ENCODE assay signal across 8 cellular contexts in genomic region chr19:47697863-47698609, GRCh38. TPM values are rescaled to one million over a fixed set of nuclear protein-coding genes. Genes with fewer than 3 reads are reported as not detected.
DNase-seq lines count a peak whose midpoint lies in the region; ATAC-seq, FAIRE-seq and TF ChIP-seq lines count a peak whose summit lies in the region.

No MANE protein-coding gene starts in this region.

- H3K27ac ChIP-seq in adrenal gland = peak overlapping the region; percentile 19 to 77 (median 50)
- no peak overlapping the region for H3K27ac ChIP-seq in pancreas
- peak overlapping the region; percentile 64 to 81 for H3K27ac ChIP-seq in uterus

- TF ChIP-seq CTCF in adrenal gland (IDR thresholded peaks at IDR 0.05) (peak; percentile 95 to 100 (median 99)), pancreas (IDR thresholded peaks at IDR 0.05) (peak; percentile 64 to 95 (median 90)), uterus (IDR thresholded peaks at IDR 0.05) (peak; percentile 96 to 99 (median 98))

- DNase-seq in ELR (ENCODE audit: low read depth) (peak; percentile 83), MG63 (peak; percentile 68), adrenal gland (peak; percentile 78 to 90 (median 87)), Right ventricle myocardium superior (peak; percentile 83), pancreas (peak; percentile 50 to 89 (median 74)), uterus (peak; percentile 83 to 86)

- no peaks in the 10 kb centered on the region for H3K27me3 ChIP-seq in MG63
- H3K27me3 ChIP-seq in adrenal gland = no peaks in the 10 kb centered on the region
- no peaks in the 10 kb centered on the region for H3K27me3 ChIP-seq in pancreas
- H3K27me3 ChIP-seq in uterus = no peaks in the 10 kb centered on the region

- 34 to 57% (median 38%) methylated on average over 7 to 21 of the region's 21 CpGs for WGBS in adrenal gland, 4 donors
- WGBS in pancreas, 2 donors = 34 to 38% methylated on average over 21 of the region's 21 CpGs

- ATAC-seq in SK-N-SH treated with all-trans-retinoic acid at 6 μM for 48 hours (peak; percentile 88), Right ventricle myocardium superior (ENCODE audit: poor library complexity) (peak; percentile 89), pancreas (peak; percentile 85 to 96 (median 94)), HG02973 (IDR thresholded peaks at IDR 0.05; ENCODE audit: unreplicated experiment) (no peak)

- intact Hi-C loops in adrenal gland (cut with DNase I) = loop anchor here (2.0 to 10.0 kb wide), 3 partner anchors 93 to 261 kb away; partner anchors contain the start of genes BICRA (in 1 of the 2) and NAPA (in 1 of the 2)
- intact Hi-C loops in Right ventricle myocardium superior (cut with DNase I) = loop anchor here (2.0 to 5.0 kb wide), 3 partner anchors 89 to 261 kb away; partner anchors contain the start of gene BICRA
- intact Hi-C loops in pancreas (cut with DNase I) = loop anchor here (5.0 to 10.0 kb wide), 5 partner anchors 176 to 403 kb away; partner anchors contain the start of gene NAPA (in 1 of the 3)
- intact Hi-C loops in uterus (cut with DNase I; ENCODE audit: low total_unique reads) = loop anchor here (2.0 to 10.0 kb wide), 2 partner anchors 261 to 413 kb away; no protein-coding TSS in a partner anchor

- peaks cover 36% of the 10 kb centered on the region for H3K36me3 ChIP-seq in MG63
- peaks cover 0 to 39% of the 10 kb centered on the region in 2 donors for H3K36me3 ChIP-seq in adrenal gland (replicated peaks in 1 of 2)
- H3K36me3 ChIP-seq in pancreas = peaks cover 0 to 19% (median 4%) of the 10 kb centered on the region in 3 donors
- H3K36me3 ChIP-seq in uterus = no peaks in the 10 kb centered on the region

- no peak for FAIRE-seq in pancreas (lab: Jason Lieb, UNC)

- H3K4me3 ChIP-seq in MG63 (no peak overlapping the region), adrenal gland (no peak overlapping the region), pancreas (no peak overlapping the region), uterus (no peak overlapping the region)

- TF ChIP-seq POLR2A in adrenal gland (IDR thresholded peaks at IDR 0.05) = no peak
- TF ChIP-seq POLR2A in uterus (IDR thresholded peaks at IDR 0.05) = no peak

- H3K4me1 ChIP-seq in adrenal gland (replicated peaks in 1 of 2) (peaks cover 4 to 6% of the 10 kb centered on the region in 2 donors), pancreas (no peaks in the 10 kb centered on the region), uterus (peaks cover 0 to 6% of the 10 kb centered on the region in 2 donors)

- no peaks in the 10 kb centered on the region for H3K9me3 ChIP-seq in MG63
- H3K9me3 ChIP-seq in adrenal gland (replicated peaks in 1 of 3) = no peaks in the 10 kb centered on the region
- H3K9me3 ChIP-seq in pancreas = no peaks in the 10 kb centered on the region
- no peaks in the 10 kb centered on the region for H3K9me3 ChIP-seq in uterus

TF ChIP-seq in SK-N-SH treated with all-trans-retinoic acid at 6 μM for 48 hours, 23 proteins besides CTCF, POLR2A, EP300 and RAD21:
- TF ChIP-seq TCF4 (CRISPR knock-in tag; IDR thresholded peaks at IDR 0.05; ENCODE audit: borderline replicate concordance) = no peak
- no peak for TF ChIP-seq ZNF8 (CRISPR knock-in tag; IDR thresholded peaks at IDR 0.05)
- no peak for TF ChIP-seq ZC3H10 (CRISPR knock-in tag; IDR thresholded peaks at IDR 0.05)
- TF ChIP-seq PPARA (CRISPR knock-in tag; IDR thresholded peaks at IDR 0.05; ENCODE audit: borderline replicate concordance) = no peak
- TF ChIP-seq CSDC2 (CRISPR knock-in tag; IDR thresholded peaks at IDR 0.05) = no peak
- TF ChIP-seq BACH2 (CRISPR knock-in tag; IDR thresholded peaks at IDR 0.05; ENCODE audit: borderline replicate concordance) = no peak
- no peak for TF ChIP-seq ZNF70 (CRISPR knock-in tag; IDR thresholded peaks at IDR 0.05)
- no peak for TF ChIP-seq GLIS3 (CRISPR knock-in tag; IDR thresholded peaks at IDR 0.05)
- no peak for TF ChIP-seq ARNTL (CRISPR knock-in tag; IDR thresholded peaks at IDR 0.05; ENCODE audit: borderline replicate concordance, low read depth)
- TF ChIP-seq ISL1 (CRISPR knock-in tag; IDR thresholded peaks at IDR 0.05) = no peak

RNA-seq across cellular contexts. Expression of gene EHD2, which starts 15.2 kb away (rescaled TPM):
- 15.7 and 25.4 TPM in 2 replicates for total RNA-seq in MG63 (2014; rRNA removed; shearing (Covaris generic); ENCODE audit: low replicate concordance)
- total RNA-seq in adrenal gland (100 to 1,000 TPM in 6 of 8 donors, 10 to 100 TPM in 2; 60.6 to 170 (median 123) TPM), Right ventricle myocardium superior (45.2 TPM), pancreas (10 to 100 TPM; 14.8 to 28.3 (median 21.6) TPM), uterus (100 to 1,000 TPM in 1 of 4 donors, 10 to 100 TPM in 3; 72.0 to 198 (median 82.9) TPM)
- polyA plus RNA-seq in adrenal gland (100 to 1,000 TPM in 1 of 3 donors, 10 to 100 TPM in 2; 34.1 to 101 (median 73.4) TPM), pancreas (10 to 100 TPM; 13.4 to 17.9 TPM)

RNA-seq across cellular contexts. Expression of gene NOP53, which starts 47.3 kb away (rescaled TPM):
- total RNA-seq in MG63 (2014; rRNA removed; shearing (Covaris generic); ENCODE audit: low replicate concordance) = 428 and 543 TPM in 2 replicates
- total RNA-seq in adrenal gland (100 to 1,000 TPM; 170 to 420 (median 325) TPM), Right ventricle myocardium superior (153 TPM), pancreas (100 to 1,000 TPM; 297 to 510 (median 392) TPM), uterus (100 to 1,000 TPM; 116 to 555 (median 444) TPM)
- polyA plus RNA-seq in adrenal gland (100 to 1,000 TPM; 119 to 375 (median 359) TPM), pancreas (100 to 1,000 TPM; 304 to 576 TPM)

Comparison
In these comparisons a context has a peak if more than half of its experiments do, and no peak if none do; other contexts are left out.
1. H3K27ac ChIP-seq: peak in adrenal gland (5 of 5) and uterus (2 of 2); none in pancreas (0 of 4).
2. Peak in every context shown above with its lines, with median percentiles within 50 percentile points of each other: DNase-seq and CTCF ChIP-seq.